17 cellular contexts compared by ENCODE assay signal in genomic region chr5:168951764-168952163, GRCh38.
DNase-seq lines count a peak whose midpoint lies in the region; ATAC-seq and TF ChIP-seq lines count a peak whose summit lies in the region.
"Had no signal": no experiment of that assay in that cellular context is flagged by ENCODE, and none has a peak within 500 bp of the region (broad histone marks: within the 10 kb centered on the region; RNA-seq: fewer than 3 reads in every experiment).

No MANE protein-coding gene starts in this region.

- no peak for ATAC-seq in stimulated activated naive CD8-positive, alpha-beta T cell treated with anti-CD3 and anti-CD28 coated beads, Interleukin-15, Interleukin-2, amounts not matched to agents 100 U/mL and 50 U/mL, for 24 hours
- ATAC-seq: GM23338 had no signal

- TF ChIP-seq CTCF in hepatocyte (IDR thresholded peaks at IDR 0.05; ENCODE audit: poor library complexity) (no peak), osteoblast (IDR thresholded peaks at IDR 0.05; ENCODE audit: extremely low read depth, low read depth, low read length) (no peak)

- H3K27me3 ChIP-seq in hepatocyte (no peaks in the 10 kb centered on the region), muscle layer of colon (ENCODE audit: control insufficient read depth in 1 of 2, insufficient read depth in 2 of 2, low read length in 2 of 2) (no peaks in the 10 kb centered on the region), osteoblast (ENCODE audit: insufficient read depth, low read length) (no peaks in the 10 kb centered on the region)

- 74% methylated on average over 5 of the region's 5 CpGs for WGBS in hepatocyte (ENCODE audit: low lambda C conversion rate, missing lambda C conversion rate)

- no peaks in the 10 kb centered on the region for H3K9me2 ChIP-seq in hepatocyte (replicated peaks; ENCODE audit: insufficient read depth)

- H2AFZ ChIP-seq in hepatocyte (no peak overlapping the region), osteoblast (ENCODE audit: low read length) (no peak overlapping the region)
- H2AFZ ChIP-seq: GM23338 had no signal

- H3K4me1 ChIP-seq in hepatocyte (ENCODE audit: insufficient read depth) (peaks cover 20% of the 10 kb centered on the region), muscle layer of colon (ENCODE audit: insufficient read depth, low read length) (peaks cover 22% of the 10 kb centered on the region), osteoblast (ENCODE audit: insufficient read depth, low read length) (no peaks in the 10 kb centered on the region)

- H3K27ac ChIP-seq in hepatocyte (peak overlapping the region; percentile 71), muscle layer of colon (ENCODE audit: low read depth, low read length) (peak overlapping the region; percentile 37), osteoblast (ENCODE audit: low read depth, low read length) (no peak overlapping the region)

- H3K9me3 ChIP-seq in hepatocyte (ENCODE audit: low read depth): no peaks in the 10 kb centered on the region
- H3K9me3 ChIP-seq in muscle layer of colon (ENCODE audit: low read length): no peaks in the 10 kb centered on the region
- no peaks in the 10 kb centered on the region for H3K9me3 ChIP-seq in osteoblast (ENCODE audit: low read depth, low read length)
- H3K9me3 ChIP-seq: HAP-1 had no signal

- CTCF ChIA-PET in activated naive CD4-positive, alpha-beta T cell treated with anti-CD3 and anti-CD28 coated beads for 36 hours (lab: Charles Lee): no interaction called here

- DNase-seq in hepatocyte (ENCODE audit: low spot score) (no peak), osteoblast (ENCODE audit: insufficient read length, low spot score, missing footprints) (peak; percentile 50), NCI-H2196 (lab: John Stamatoyannopoulos, UW; ENCODE audit: unreplicated experiment) (no peak)
- DNase-seq in activated naive CD4-positive, alpha-beta T cell treated with anti-CD3 and anti-CD28 coated beads for 36 hours: no peak
- no peak for DNase-seq in activated effector memory CD4-positive, alpha-beta T cell treated with anti-CD3 and anti-CD28 coated beads, Interleukin-2, amount 50 U/mL, for 16 hours
- DNase-seq in stimulated activated naive CD8-positive, alpha-beta T cell treated with anti-CD3 and anti-CD28 coated beads, Interleukin-15, Interleukin-2, amounts not matched to agents 100 U/mL and 50 U/mL, for 24 hours: no peak
- DNase-seq: C1 segment of cervical spinal cord; Calu3; CD4-positive, alpha-beta memory T cell; COR-L47; DMS53; DMS79 treated with DMSO at 0.1 percent for 48 hours; GF-D8; HFFc6 had no signal

- H3K4me2 ChIP-seq in hepatocyte (peak overlapping the region; percentile 9), osteoblast (ENCODE audit: insufficient read depth, low read length) (no peak overlapping the region)
- H3K4me2 ChIP-seq: GM23338 had no signal

- no peaks in the 10 kb centered on the region for H3K36me3 Mint-ChIP-seq in activated naive CD4-positive, alpha-beta T cell treated with anti-CD3 and anti-CD28 coated beads for 36 hours (ENCODE audit: low read depth)
- H3K36me3 Mint-ChIP-seq: CD4-positive, alpha-beta memory T cell had no signal

- H3K4me3 ChIP-seq in hepatocyte (no peak overlapping the region), muscle layer of colon (ENCODE audit: low read depth in 1 of 2, low read length in 2 of 2) (no peak overlapping the region), osteoblast (ENCODE audit: insufficient read depth, low read length) (no peak overlapping the region)
- H3K4me3 ChIP-seq: GM23338, HAP-1 had no signal

- H3K27ac Mint-ChIP-seq in activated naive CD4-positive, alpha-beta T cell treated with anti-CD3 and anti-CD28 coated beads for 36 hours: no peak overlapping the region
- H3K27ac Mint-ChIP-seq: CD4-positive, alpha-beta memory T cell; GM23338; HFFc6 had no signal

- no peaks in the 10 kb centered on the region for H3K27me3 Mint-ChIP-seq in activated naive CD4-positive, alpha-beta T cell treated with anti-CD3 and anti-CD28 coated beads for 36 hours (ENCODE audit: low read depth)
- H3K27me3 Mint-ChIP-seq: CD4-positive, alpha-beta memory T cell had no signal

- intact Hi-C loops in activated naive CD4-positive, alpha-beta T cell treated with anti-CD3 and anti-CD28 coated beads for 36 hours (cut with micrococcal nuclease): no loop called here

- H3K9ac ChIP-seq in muscle layer of colon (ENCODE audit: low read length): no peak overlapping the region

- no peak overlapping the region for H3K4me3 Mint-ChIP-seq in activated naive CD4-positive, alpha-beta T cell treated with anti-CD3 and anti-CD28 coated beads for 36 hours
- H3K4me3 Mint-ChIP-seq: CD4-positive, alpha-beta memory T cell; GM23338; HFFc6 had no signal

- H3K9me3 Mint-ChIP-seq in activated naive CD4-positive, alpha-beta T cell treated with anti-CD3 and anti-CD28 coated beads for 36 hours: no peaks in the 10 kb centered on the region
- H3K9me3 Mint-ChIP-seq: CD4-positive, alpha-beta memory T cell; GM23338; HFFc6 had no signal

- H3K36me3 ChIP-seq in hepatocyte (replicated peaks; ENCODE audit: insufficient read depth, low read depth): no peaks in the 10 kb centered on the region
- no peaks in the 10 kb centered on the region for H3K36me3 ChIP-seq in muscle layer of colon (ENCODE audit: insufficient read depth, low read length)
- no peaks in the 10 kb centered on the region for H3K36me3 ChIP-seq in osteoblast (ENCODE audit: insufficient read depth, low read length)
- H3K36me3 ChIP-seq: HAP-1 had no signal

- H3K79me2 ChIP-seq in hepatocyte (peaks cover 2% of the 10 kb centered on the region), osteoblast (ENCODE audit: insufficient read depth, low read length) (no peaks in the 10 kb centered on the region)

- H3K4me1 Mint-ChIP-seq in activated naive CD4-positive, alpha-beta T cell treated with anti-CD3 and anti-CD28 coated beads for 36 hours (ENCODE audit: low read depth): no peaks in the 10 kb centered on the region
- H3K4me1 Mint-ChIP-seq: CD4-positive, alpha-beta memory T cell had no signal

- H4K20me1 ChIP-seq in hepatocyte (ENCODE audit: insufficient read depth, poor library complexity, severe bottlenecking): no peaks in the 10 kb centered on the region
- no peaks in the 10 kb centered on the region for H4K20me1 ChIP-seq in osteoblast (ENCODE audit: insufficient read depth, low read length)
